Comparison of ENCODE assay signal across 22 cellular contexts in the genomic region with DNA sequence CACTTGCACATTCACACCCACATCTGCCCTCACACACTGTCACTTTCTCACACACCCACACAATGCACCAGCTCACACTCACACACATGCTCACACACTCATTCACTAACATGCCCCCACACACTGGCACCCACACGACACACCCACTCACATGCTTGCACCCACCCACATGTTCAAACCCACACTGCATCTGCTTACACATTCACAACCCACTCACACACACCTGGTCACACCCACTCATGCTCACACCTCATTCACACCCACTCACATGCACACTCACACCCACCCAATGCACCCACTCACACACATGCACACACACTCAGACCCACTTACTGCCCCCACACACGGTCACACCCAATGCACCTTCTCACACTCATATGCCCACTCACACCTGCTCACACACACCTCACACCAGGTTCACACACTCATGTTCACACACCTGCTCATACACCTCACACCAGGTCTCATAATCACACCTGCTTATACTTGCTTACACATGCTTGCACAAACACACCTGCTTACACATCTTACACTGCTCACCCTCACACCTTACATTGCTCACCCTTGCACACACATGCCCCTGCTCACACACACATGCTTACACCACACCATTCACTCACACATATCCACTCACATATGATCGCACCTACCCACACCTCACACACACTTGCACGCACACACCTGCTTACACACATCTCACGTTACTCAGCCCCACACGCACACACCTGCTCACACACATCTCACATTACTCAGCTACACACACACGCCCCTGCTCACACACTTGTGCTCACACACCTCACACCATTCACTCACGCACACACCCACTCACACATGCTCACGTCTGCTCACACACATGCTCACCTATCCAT. TPM values are rescaled to one million over a fixed set of nuclear protein-coding genes. Genes with fewer than 3 reads are reported as not detected.
A peak's percentile ranks its signal among the peaks of the same experiment; 100 is the strongest.
DNase-seq lines count a peak whose midpoint lies in the region; ATAC-seq, FAIRE-seq and TF ChIP-seq lines count a peak whose summit lies in the region.
"Had no signal": no experiment of that assay in that cellular context is flagged by ENCODE, and none has a peak within 500 bp of the region (broad histone marks: within the 10 kb centered on the region; RNA-seq: fewer than 3 reads in every experiment).

No MANE protein-coding gene starts in this region.

- CTCF ChIA-PET in HepG2 (lab: Yijun Ruan, JAX; ENCODE audit: low intra/inter-chr PET ratio, low total read pairs) = interaction anchor here (0.8 to 2.3 kb wide), 5 partner anchors 98 to 467 kb away, joined by 4 to 20 read pairs (median 9); a partner anchor contains a TSS

- H4K91ac ChIP-seq in trophoblast cell (ENCODE audit: low read depth, low read length) = no peak overlapping the region

- FAIRE-seq in HepG2 (lab: Jason Lieb, UNC) = no peak
- FAIRE-seq: G401.6 had no signal

- DNase-seq in left ventricle myocardium inferior (no peak), Right ventricle myocardium superior (no peak), HepG2 (ENCODE audit: low spot score) (no peak), trophoblast cell (no peak), body of pancreas (no peak), foreskin keratinocyte (no peak), progenitor cell of endocrine pancreas (ENCODE audit: low spot score, unreplicated experiment) (no peak)
- DNase-seq: 8988T; BE2C; Caco-2; CD4-positive, alpha-beta T cell; GM23248; NCI-H187; NCI-H2107; NCI-H510A; NCI-H748 treated with DMSO at 0.1 percent for 48 hours; OCI-M1; SIG-M5 had no signal

- no peak overlapping the region for H2BK120ac ChIP-seq in trophoblast cell (ENCODE audit: insufficient read depth, low read length, poor library complexity)

- no peak overlapping the region for H3K18ac ChIP-seq in trophoblast cell (ENCODE audit: low read length)

- POLR2A ChIA-PET in HepG2 (lab: Yijun Ruan, JAX) = no interaction called here

- TF ChIP-seq RAD21 in HepG2 (CRISPR knock-in tag; IDR thresholded peaks at IDR 0.05) = no peak

- H3K27ac Mint-ChIP-seq in progenitor cell of endocrine pancreas = no peak overlapping the region
- H3K27ac Mint-ChIP-seq: CD4-positive, alpha-beta T cell had no signal

- H3K4ac ChIP-seq in trophoblast cell (ENCODE audit: low read depth, low read length) = no peak overlapping the region

- H3K4me3 ChIP-seq in left ventricle myocardium inferior = no peak overlapping the region
- no peak overlapping the region for H3K4me3 ChIP-seq in HepG2 (replicated peaks in 1 of 3; ENCODE audit: insufficient read depth in 1 of 3, low read depth in 2 of 3, low read length in 3 of 3)
- H3K4me3 ChIP-seq in trophoblast cell (ENCODE audit: low read depth, low read length) = peak overlapping the region; percentile 13
- no peak overlapping the region for H3K4me3 ChIP-seq in body of pancreas

- no peaks in the 10 kb centered on the region for H3K9me3 ChIP-seq in left ventricle myocardium inferior (replicated peaks)
- no peaks in the 10 kb centered on the region for H3K9me3 ChIP-seq in HepG2 (ENCODE audit: low read length)
- peaks cover 22% of the 10 kb centered on the region for H3K9me3 ChIP-seq in trophoblast cell (ENCODE audit: insufficient read depth, low read depth, low read length)
- no peaks in the 10 kb centered on the region for H3K9me3 ChIP-seq in body of pancreas
- H3K9me3 ChIP-seq: BE2C had no signal

- no peak overlapping the region for H4K8ac ChIP-seq in trophoblast cell (ENCODE audit: low read depth, low read length)

- peak overlapping the region; percentile 8 for H3K23ac ChIP-seq in trophoblast cell (ENCODE audit: low read length)

- no peak overlapping the region for H3K9ac ChIP-seq in HepG2 (ENCODE audit: insufficient read depth, low read depth, low read length)
- H3K9ac ChIP-seq in trophoblast cell (ENCODE audit: low read length) = no peak overlapping the region
- H3K9ac ChIP-seq: GM23248, KMS-11 had no signal

- no peak overlapping the region for H2BK5ac ChIP-seq in trophoblast cell (ENCODE audit: low read depth, low read length, poor library complexity)

- TF ChIP-seq EP300 in HepG2 (IDR thresholded peaks at IDR 0.05; ENCODE audit: low read depth in 2 of 2, low read length in 2 of 2) (no peak), HepG2 (CRISPR knock-in tag; IDR thresholded peaks at IDR 0.05; ENCODE audit: borderline replicate concordance) (no peak)

- 82% methylated on average over 9 of the region's 9 CpGs for WGBS in HepG2 (ENCODE audit: low lambda C conversion rate)
- WGBS in trophoblast cell (ENCODE audit: extremely low coverage, insufficient coverage, insufficient read length) = 100% methylated on average over 3 of the region's 9 CpGs
- 71 to 82% methylated on average over 9 of the region's 9 CpGs for WGBS in body of pancreas, 2 donors

- H2AFZ ChIP-seq in HepG2 (ENCODE audit: low read length) (no peak overlapping the region), trophoblast cell (ENCODE audit: insufficient read depth, low read length, poor library complexity) (no peak overlapping the region)

- H3K27ac ChIP-seq in left ventricle myocardium inferior (replicated peaks) = peak overlapping the region; percentile 97
- peak overlapping the region; percentile 49 for H3K27ac ChIP-seq in angular gyrus (ENCODE audit: low read depth, low read length)
- no peak overlapping the region for H3K27ac ChIP-seq in HepG2 (ENCODE audit: extremely low read length, insufficient read depth, low read length)
- no peak overlapping the region for H3K27ac ChIP-seq in trophoblast cell (ENCODE audit: low read depth, low read length)
- no peak overlapping the region for H3K27ac ChIP-seq in body of pancreas
- H3K27ac ChIP-seq in foreskin keratinocyte = no peak overlapping the region
- H3K27ac ChIP-seq: GM23248, KMS-11 had no signal

- no peaks in the 10 kb centered on the region for H4K20me1 ChIP-seq in HepG2 (ENCODE audit: insufficient read depth, low read length)

- H3K79me1 ChIP-seq in trophoblast cell (ENCODE audit: low read length) = no peaks in the 10 kb centered on the region

- ATAC-seq in Right ventricle myocardium superior (ENCODE audit: poor library complexity) (no peak), HepG2 (no peak), body of pancreas (no peak), foreskin keratinocyte (no peak)

- in situ Hi-C loops in HepG2 (cut with HindIII; ENCODE audit: extremely low pct_ligation_motif_present, low pct_unique_long_range_greater_than_20kb) = no loop called here

- no peaks in the 10 kb centered on the region for H3K27me3 Mint-ChIP-seq in progenitor cell of endocrine pancreas
- H3K27me3 Mint-ChIP-seq: CD4-positive, alpha-beta T cell had no signal

- H2AK5ac ChIP-seq in trophoblast cell (ENCODE audit: low read length) = no peak overlapping the region

- H3K4me1 ChIP-seq in left ventricle myocardium inferior = peaks cover 26% of the 10 kb centered on the region
- H3K4me1 ChIP-seq in HepG2 (ENCODE audit: insufficient read depth, low read length) = peaks cover 64% of the 10 kb centered on the region
- peaks cover 0 to 6% of the 10 kb centered on the region in 2 experiments for H3K4me1 ChIP-seq in trophoblast cell (ENCODE audit: control insufficient read depth in 1 of 2, insufficient read depth in 2 of 2, low read length in 2 of 2)
- peaks cover 30% of the 10 kb centered on the region for H3K4me1 ChIP-seq in body of pancreas
- no peaks in the 10 kb centered on the region for H3K4me1 ChIP-seq in foreskin keratinocyte

- TF ChIP-seq POLR2A in HepG2 (IDR thresholded peaks at IDR 0.05; ENCODE audit: insufficient read depth in 1 of 2, low read depth in 2 of 2, low read length in 2 of 2) = no peak
- no peak for TF ChIP-seq POLR2A in body of pancreas (IDR thresholded peaks at IDR 0.05)

- H3K36me3 ChIP-seq in left ventricle myocardium inferior = peaks cover 3% of the 10 kb centered on the region
- H3K36me3 ChIP-seq in HepG2 (replicated peaks in 1 of 2; ENCODE audit: control insufficient read depth in 1 of 2, insufficient read depth in 2 of 2, low read length in 2 of 2) = no peaks in the 10 kb centered on the region
- no peaks in the 10 kb centered on the region for H3K36me3 ChIP-seq in trophoblast cell (ENCODE audit: control insufficient read depth in 1 of 2, insufficient read depth in 2 of 2, low read length in 2 of 2)
- no peaks in the 10 kb centered on the region for H3K36me3 ChIP-seq in body of pancreas (replicated peaks in 1 of 2; ENCODE audit: insufficient read depth in 1 of 2, low read depth in 2 of 2)
- H3K36me3 ChIP-seq: BE2C had no signal

- intact Hi-C loops in left ventricle myocardium inferior (cut with micrococcal nuclease) (no loop called here), Right ventricle myocardium superior (cut with DNase I) (loop anchor here (5.0 to 10.0 kb wide), 2 partner anchors 102 to 179 kb away; a partner anchor contains a TSS), HepG2 (cut with micrococcal nuclease; ENCODE audit: unreplicated experiment) (loop anchor here (5.0 kb wide), 1 partner anchor 256 kb away; no protein-coding TSS in a partner anchor), body of pancreas (cut with DNase I) (no loop called here)

- no peak overlapping the region for H3K14ac ChIP-seq in trophoblast cell (ENCODE audit: low read length)

- H3K4me3 Mint-ChIP-seq in progenitor cell of endocrine pancreas (ENCODE audit: low read depth) = no peak overlapping the region
- H3K4me3 Mint-ChIP-seq: CD4-positive, alpha-beta T cell had no signal

- H3K4me1 Mint-ChIP-seq in progenitor cell of endocrine pancreas (ENCODE audit: low read depth) = peaks cover 2% of the 10 kb centered on the region

- no peak overlapping the region for H3K4me2 ChIP-seq in HepG2 (ENCODE audit: low read depth, low read length)
- no peak overlapping the region for H3K4me2 ChIP-seq in trophoblast cell (ENCODE audit: low read length)
- H3K4me2 ChIP-seq: KMS-11 had no signal

- no peaks in the 10 kb centered on the region for H3K27me3 ChIP-seq in left ventricle myocardium inferior (ENCODE audit: low read depth)
- peaks cover 1 to 28% of the 10 kb centered on the region in 2 experiments; a peak in 3 of 5 replicates for H3K27me3 ChIP-seq in HepG2 (ENCODE audit: control insufficient read depth in 1 of 2, insufficient read depth in 2 of 2, low read length in 2 of 2)
- H3K27me3 ChIP-seq in trophoblast cell (ENCODE audit: insufficient read depth, low read length) = no peaks in the 10 kb centered on the region
- no peaks in the 10 kb centered on the region for H3K27me3 ChIP-seq in body of pancreas
- H3K27me3 ChIP-seq in foreskin keratinocyte = no peaks in the 10 kb centered on the region
- H3K27me3 ChIP-seq: BE2C had no signal

- H2BK12ac ChIP-seq in trophoblast cell (ENCODE audit: low read length) = no peak overlapping the region

- no peaks in the 10 kb centered on the region for H3K9me3 Mint-ChIP-seq in progenitor cell of endocrine pancreas (ENCODE audit: low read depth)
- H3K9me3 Mint-ChIP-seq: CD4-positive, alpha-beta T cell had no signal

- H4K12ac ChIP-seq in trophoblast cell (ENCODE audit: low read depth, low read length) = no peak overlapping the region

- TF ChIP-seq CTCF in left ventricle myocardium inferior (IDR thresholded peaks at IDR 0.05; ENCODE audit: borderline replicate concordance) = no peak
- no peak for TF ChIP-seq CTCF in HepG2 (CRISPR knock-in tag; IDR thresholded peaks at IDR 0.05)
- TF ChIP-seq CTCF in body of pancreas (IDR thresholded peaks at IDR 0.05) = no peak
- no peak for TF ChIP-seq CTCF in foreskin keratinocyte (conservative IDR thresholded peaks at IDR 0.05)
- no peak for TF ChIP-seq CTCF in progenitor cell of endocrine pancreas (IDR thresholded peaks at IDR 0.05; ENCODE audit: unreplicated experiment)

- H3K36me3 Mint-ChIP-seq in progenitor cell of endocrine pancreas (ENCODE audit: insufficient read depth) = no peaks in the 10 kb centered on the region

- H3K79me2 ChIP-seq in HepG2 (ENCODE audit: insufficient read depth, low read length) (no peaks in the 10 kb centered on the region), trophoblast cell (ENCODE audit: control insufficient read depth, insufficient read depth, low read length, poor library complexity) (no peaks in the 10 kb centered on the region)

- no TSS peak for BruUV-seq in HepG2 (replicated peaks; lab: Mats Ljungman, UMichigan)

RNA-seq across cellular contexts. Expression of a gene that starts 3.9 kb away (rescaled TPM):
- 2,538 TPM for total RNA-seq in left ventricle myocardium inferior
- 2,568 TPM for total RNA-seq in Right ventricle myocardium superior
- not detected in 2 replicates for total RNA-seq in HepG2 (2016; rRNA removed; fragmentation: Illumina TruSeq; extraction: Trizol)
- total RNA-seq in HepG2 (2016; cell fraction: cytosol; rRNA removed; fragmentation: Illumina TruSeq; extraction: Trizol; ENCODE audit: low read depth) = not detected in 2 replicates
- not detected in 2 replicates for total RNA-seq in HepG2 (2016; cell fraction: insoluble cytoplasmic fraction; rRNA removed; fragmentation: Illumina TruSeq; extraction: Trizol)
- total RNA-seq in HepG2 (2016; cell fraction: membrane; rRNA removed; fragmentation: Illumina TruSeq; extraction: Trizol) = not detected in 2 replicates
- total RNA-seq in HepG2 (2016; cell fraction: nucleus; rRNA removed; fragmentation: Illumina TruSeq; extraction: Trizol) = not detected in 2 replicates
- polyA plus RNA-seq in HepG2 (2011; rRNA removed) = 0.01 TPM in 1 of 2 replicates, not detected in the other
- not detected in 2 replicates for polyA plus RNA-seq in HepG2 (2011; cell fraction: cytosol; rRNA removed)
- not detected in 2 replicates for polyA plus RNA-seq in HepG2 (2011; cell fraction: nucleus; rRNA removed)
- polyA plus RNA-seq in HepG2 (2012) = not detected in 2 replicates
- polyA plus RNA-seq in HepG2 (2016; cell fraction: cytosol; fragmentation: Illumina TruSeq; extraction: Trizol; ENCODE audit: low read depth) = not detected in 2 replicates
- not detected in 2 replicates for polyA plus RNA-seq in HepG2 (2016; cell fraction: insoluble cytoplasmic fraction; fragmentation: Illumina TruSeq; extraction: Trizol; ENCODE audit: low read depth)
- not detected in 2 replicates for polyA plus RNA-seq in HepG2 (2016; cell fraction: membrane; fragmentation: Illumina TruSeq; extraction: Trizol; ENCODE audit: low read depth)
- not detected in 2 replicates for polyA plus RNA-seq in HepG2 (2016; cell fraction: nucleus; fragmentation: Illumina TruSeq; extraction: Trizol; ENCODE audit: insufficient read depth, low read depth)
- not detected in 2 replicates for polyA minus RNA-seq in HepG2 (2011; rRNA and poly(A)+ RNA removed; ENCODE audit: low replicate concordance)
- polyA minus RNA-seq in HepG2 (2011; cell fraction: cytosol; rRNA and poly(A)+ RNA removed) = not detected in 2 replicates
- polyA minus RNA-seq in HepG2 (2011; cell fraction: nucleus; rRNA and poly(A)+ RNA removed) = not detected in 2 replicates
- 0.01 TPM in 2 replicates for polyA plus RNA-seq in trophoblast cell (2013)
- total RNA-seq in body of pancreas = not detected
- total RNA-seq in foreskin keratinocyte = not detected in 2 replicates
- not detected in 2 replicates for polyA plus RNA-seq in foreskin keratinocyte
- 0.10 and 0.22 TPM in 2 replicates for total RNA-seq in progenitor cell of endocrine pancreas
- total RNA-seq: Caco-2; CD4-positive, alpha-beta T cell; GM23248; M059J had no signal
- polyA plus RNA-seq: GM23248 had no signal

RNA-seq across cellular contexts. Expression of a gene that starts 22.0 kb away (rescaled TPM):
- total RNA-seq in left ventricle myocardium inferior (8.3 TPM), Right ventricle myocardium superior (11.1 TPM), HepG2 (2016; rRNA removed; fragmentation: Illumina TruSeq; extraction: Trizol) (not detected in 2 replicates), body of pancreas (10 to 100 TPM in 1 of 2 donors, 1 to 10 TPM in 1; 7.5 to 10.9 TPM), foreskin keratinocyte (not detected in 2 replicates), progenitor cell of endocrine pancreas (not detected in 2 replicates)
- not detected in 2 replicates for total RNA-seq in HepG2 (2016; cell fraction: cytosol; rRNA removed; fragmentation: Illumina TruSeq; extraction: Trizol; ENCODE audit: low read depth)
- total RNA-seq in HepG2 (2016; cell fraction: insoluble cytoplasmic fraction; rRNA removed; fragmentation: Illumina TruSeq; extraction: Trizol) = not detected in 2 replicates
- total RNA-seq in HepG2 (2016; cell fraction: membrane; rRNA removed; fragmentation: Illumina TruSeq; extraction: Trizol) = not detected in 2 replicates
- not detected in 2 replicates for total RNA-seq in HepG2 (2016; cell fraction: nucleus; rRNA removed; fragmentation: Illumina TruSeq; extraction: Trizol)
- polyA plus RNA-seq in HepG2 (2011; rRNA removed) (not detected in 2 replicates), foreskin keratinocyte (not detected in 2 replicates)
- polyA plus RNA-seq in HepG2 (2011; cell fraction: cytosol; rRNA removed) = not detected in 2 replicates
- polyA plus RNA-seq in HepG2 (2011; cell fraction: nucleus; rRNA removed) = not detected in 2 replicates
- polyA plus RNA-seq in HepG2 (2012) = not detected in 2 replicates
- polyA plus RNA-seq in HepG2 (2016; cell fraction: cytosol; fragmentation: Illumina TruSeq; extraction: Trizol; ENCODE audit: low read depth) = not detected in 2 replicates
- not detected in 2 replicates for polyA plus RNA-seq in HepG2 (2016; cell fraction: insoluble cytoplasmic fraction; fragmentation: Illumina TruSeq; extraction: Trizol; ENCODE audit: low read depth)
- polyA plus RNA-seq in HepG2 (2016; cell fraction: membrane; fragmentation: Illumina TruSeq; extraction: Trizol; ENCODE audit: low read depth) = not detected in 2 replicates
- polyA plus RNA-seq in HepG2 (2016; cell fraction: nucleus; fragmentation: Illumina TruSeq; extraction: Trizol; ENCODE audit: insufficient read depth, low read depth) = not detected in 2 replicates
- polyA minus RNA-seq in HepG2 (2011; rRNA and poly(A)+ RNA removed; ENCODE audit: low replicate concordance) = 0.61 and 0.70 TPM in 2 replicates
- polyA minus RNA-seq in HepG2 (2011; cell fraction: cytosol; rRNA and poly(A)+ RNA removed) = not detected in 2 replicates
- not detected in 2 replicates for polyA minus RNA-seq in HepG2 (2011; cell fraction: nucleus; rRNA and poly(A)+ RNA removed)
- 0.08 TPM in 2 replicates for polyA plus RNA-seq in trophoblast cell (2013)
- total RNA-seq: Caco-2, GM23248, M059J had no signal

RNA-seq across cellular contexts. Expression of a gene that starts 52.0 kb away (rescaled TPM):
- total RNA-seq in left ventricle myocardium inferior (36.5 TPM), Right ventricle myocardium superior (34.5 TPM), HepG2 (2016; rRNA removed; fragmentation: Illumina TruSeq; extraction: Trizol) (7.2 and 15.3 TPM in 2 replicates), body of pancreas (10 to 100 TPM; 54.7 TPM), foreskin keratinocyte (48.2 and 58.1 TPM in 2 replicates), progenitor cell of endocrine pancreas (38.3 and 42.4 TPM in 2 replicates)
- 5.8 and 6.7 TPM in 2 replicates for total RNA-seq in HepG2 (2016; cell fraction: cytosol; rRNA removed; fragmentation: Illumina TruSeq; extraction: Trizol; ENCODE audit: low read depth)
- total RNA-seq in HepG2 (2016; cell fraction: insoluble cytoplasmic fraction; rRNA removed; fragmentation: Illumina TruSeq; extraction: Trizol) = 5.9 and 15.1 TPM in 2 replicates
- 12.4 and 12.8 TPM in 2 replicates for total RNA-seq in HepG2 (2016; cell fraction: membrane; rRNA removed; fragmentation: Illumina TruSeq; extraction: Trizol)
- total RNA-seq in HepG2 (2016; cell fraction: nucleus; rRNA removed; fragmentation: Illumina TruSeq; extraction: Trizol) = 13.7 and 15.1 TPM in 2 replicates
- polyA plus RNA-seq in HepG2 (2011; rRNA removed) (30.5 and 40.7 TPM in 2 replicates), foreskin keratinocyte (64.6 and 70.8 TPM in 2 replicates)
- polyA plus RNA-seq in HepG2 (2011; cell fraction: cytosol; rRNA removed) = 23.0 and 34.8 TPM in 2 replicates
- polyA plus RNA-seq in HepG2 (2011; cell fraction: nucleus; rRNA removed) = 143 and 176 TPM in 2 replicates
- 13.2 and 20.5 TPM in 2 replicates for polyA plus RNA-seq in HepG2 (2012)
- 9.4 and 9.7 TPM in 2 replicates for polyA plus RNA-seq in HepG2 (2016; cell fraction: cytosol; fragmentation: Illumina TruSeq; extraction: Trizol; ENCODE audit: low read depth)
- polyA plus RNA-seq in HepG2 (2016; cell fraction: insoluble cytoplasmic fraction; fragmentation: Illumina TruSeq; extraction: Trizol; ENCODE audit: low read depth) = 6.9 and 7.7 TPM in 2 replicates
- 11.6 and 15.3 TPM in 2 replicates for polyA plus RNA-seq in HepG2 (2016; cell fraction: membrane; fragmentation: Illumina TruSeq; extraction: Trizol; ENCODE audit: low read depth)
- 31.2 and 34.6 TPM in 2 replicates for polyA plus RNA-seq in HepG2 (2016; cell fraction: nucleus; fragmentation: Illumina TruSeq; extraction: Trizol; ENCODE audit: insufficient read depth, low read depth)
- polyA minus RNA-seq in HepG2 (2011; rRNA and poly(A)+ RNA removed; ENCODE audit: low replicate concordance) = 14.8 and 27.8 TPM in 2 replicates
- 8.2 and 8.5 TPM in 2 replicates for polyA minus RNA-seq in HepG2 (2011; cell fraction: cytosol; rRNA and poly(A)+ RNA removed)
- 15.2 and 17.7 TPM in 2 replicates for polyA minus RNA-seq in HepG2 (2011; cell fraction: nucleus; rRNA and poly(A)+ RNA removed)
- 27.5 and 28.6 TPM in 2 replicates for polyA plus RNA-seq in trophoblast cell (2013)

Comparison
In these comparisons a context has a peak if more than half of its experiments do, and no peak if none do; other contexts are left out.
1. intact Hi-C loops: an anchor here in Right ventricle myocardium superior (5.0 to 10.0 kb wide) and HepG2 (5.0 kb wide); none called in left ventricle myocardium inferior and body of pancreas.
2. H3K27ac ChIP-seq: peak in left ventricle myocardium inferior (single experiment) and angular gyrus (single experiment); none in HepG2 (single experiment), trophoblast cell (single experiment), body of pancreas (0 of 4) and foreskin keratinocyte (single experiment).
3. RNA of a gene that starts 3.9 kb away (total RNA-seq): 2,568 TPM in Right ventricle myocardium superior (single experiment) and 2,538 TPM in left ventricle myocardium inferior (single experiment); 0.10 to 0.22 TPM in progenitor cell of endocrine pancreas, not detected in HepG2, not detected in body of pancreas and not detected in foreskin keratinocyte; every median in the first group is over 1,000 times any median in the second.